In the genomic region with DNA sequence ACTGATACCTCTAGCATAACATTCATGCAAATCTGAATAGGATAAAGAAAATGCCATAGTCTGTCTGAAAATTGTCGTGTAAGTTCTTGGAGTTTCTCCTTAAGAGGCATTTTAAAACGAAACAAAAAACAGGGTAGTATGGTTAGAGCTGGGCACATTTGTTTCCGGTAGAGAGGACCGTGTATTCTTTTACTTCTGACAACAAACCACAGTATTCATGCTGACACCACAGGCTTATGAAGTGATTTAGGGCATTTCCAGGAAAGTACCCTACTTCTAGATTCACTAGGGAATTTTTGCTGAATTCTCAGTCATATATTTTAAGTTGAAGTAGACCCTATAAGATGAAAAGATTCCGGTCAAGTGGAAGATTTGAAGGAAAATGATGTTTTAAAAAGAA, we compare ENCODE assay signal across 12 cellular contexts.
DNase-seq lines count a peak whose midpoint lies in the region; ATAC-seq and TF ChIP-seq lines count a peak whose summit lies in the region.
"Had no signal": no experiment of that assay in that cellular context is flagged by ENCODE, and none has a peak within 500 bp of the region (broad histone marks: within the 10 kb centered on the region; RNA-seq: fewer than 3 reads in every experiment).

No MANE protein-coding gene starts in this region.

- H3K4me3 Mint-ChIP-seq in activated naive CD4-positive, alpha-beta T cell treated with anti-CD3 and anti-CD28 coated beads for 36 hours: no peak overlapping the region
- H3K4me3 Mint-ChIP-seq in stimulated activated naive B cell treated with anti-CD40 and anti-IgM and Interleukin-4, amounts not matched to agents 10 μg/mL and 1 μg/mL and 100 μg/mL, for 72 hours: peak overlapping the region; percentile 33 to 62
- no peak overlapping the region for H3K4me3 Mint-ChIP-seq in glutamatergic neuron (ENCODE audit: unreplicated experiment)

- peaks cover 3% of the 10 kb centered on the region for H3K27me3 Mint-ChIP-seq in activated naive CD4-positive, alpha-beta T cell treated with anti-CD3 and anti-CD28 coated beads for 36 hours (ENCODE audit: low read depth)
- no peaks in the 10 kb centered on the region for H3K27me3 Mint-ChIP-seq in stimulated activated naive B cell treated with anti-CD40 and anti-IgM and Interleukin-4, amounts not matched to agents 10 μg/mL and 1 μg/mL and 100 μg/mL, for 72 hours
- H3K27me3 Mint-ChIP-seq in glutamatergic neuron (ENCODE audit: unreplicated experiment): no peaks in the 10 kb centered on the region
- H3K27me3 Mint-ChIP-seq: progenitor cell of endocrine pancreas had no signal

- no peaks in the 10 kb centered on the region for H3K36me3 Mint-ChIP-seq in activated naive CD4-positive, alpha-beta T cell treated with anti-CD3 and anti-CD28 coated beads for 36 hours (ENCODE audit: low read depth)
- no peaks in the 10 kb centered on the region for H3K36me3 Mint-ChIP-seq in stimulated activated naive B cell treated with anti-CD40 and anti-IgM and Interleukin-4, amounts not matched to agents 10 μg/mL and 1 μg/mL and 100 μg/mL, for 72 hours
- no peaks in the 10 kb centered on the region for H3K36me3 Mint-ChIP-seq in glutamatergic neuron (ENCODE audit: unreplicated experiment)

- no peaks in the 10 kb centered on the region for H3K9me3 Mint-ChIP-seq in activated naive CD4-positive, alpha-beta T cell treated with anti-CD3 and anti-CD28 coated beads for 36 hours
- no peaks in the 10 kb centered on the region for H3K9me3 Mint-ChIP-seq in stimulated activated naive B cell treated with anti-CD40 and anti-IgM and Interleukin-4, amounts not matched to agents 10 μg/mL and 1 μg/mL and 100 μg/mL, for 72 hours
- H3K9me3 Mint-ChIP-seq in glutamatergic neuron (ENCODE audit: unreplicated experiment): no peaks in the 10 kb centered on the region

- peak overlapping the region; percentile 9 for H3K27ac Mint-ChIP-seq in activated naive CD4-positive, alpha-beta T cell treated with anti-CD3 and anti-CD28 coated beads for 36 hours
- H3K27ac Mint-ChIP-seq in stimulated activated naive B cell treated with anti-CD40 and anti-IgM and Interleukin-4, amounts not matched to agents 10 μg/mL and 1 μg/mL and 100 μg/mL, for 72 hours: peak overlapping the region; percentile 6
- no peak overlapping the region for H3K27ac Mint-ChIP-seq in glutamatergic neuron (ENCODE audit: unreplicated experiment)
- H3K27ac Mint-ChIP-seq: progenitor cell of endocrine pancreas had no signal

- no peak for DNase-seq in activated naive CD4-positive, alpha-beta T cell treated with anti-CD3 and anti-CD28 coated beads for 36 hours
- no peak for DNase-seq in activated naive CD4-positive, alpha-beta T cell treated with Interleukin-2 at 50 U/mL for 16 hours
- DNase-seq in NOMO-1 treated with DMSO at 0.1 percent for 48 hours (lab: John Stamatoyannopoulos, UW; ENCODE audit: unreplicated experiment) (peak; percentile 38), glutamatergic neuron (no peak)
- no peak for DNase-seq in stimulated activated naive B cell treated with anti-CD40 and anti-IgM and Interleukin-4, amounts not matched to agents 10 μg/mL and 1 μg/mL and 100 μg/mL, for 72 hours
- no peak for DNase-seq in stimulated activated CD4-positive, alpha-beta T cell treated with anti-CD3 and anti-CD28 coated beads, Interleukin-4, amount 100 ng/mL, for 4 hours
- DNase-seq: left ventricle myocardium superior, NCI-H446 had no signal

- intact Hi-C loops in activated naive CD4-positive, alpha-beta T cell treated with anti-CD3 and anti-CD28 coated beads for 36 hours (cut with micrococcal nuclease): no loop called here

- H3K4me1 Mint-ChIP-seq in activated naive CD4-positive, alpha-beta T cell treated with anti-CD3 and anti-CD28 coated beads for 36 hours (ENCODE audit: low read depth): peaks cover 24% of the 10 kb centered on the region
- H3K4me1 Mint-ChIP-seq in stimulated activated naive B cell treated with anti-CD40 and anti-IgM and Interleukin-4, amounts not matched to agents 10 μg/mL and 1 μg/mL and 100 μg/mL, for 72 hours: peaks cover 6 to 24% of the 10 kb centered on the region in 2 donors
- H3K4me1 Mint-ChIP-seq in glutamatergic neuron (ENCODE audit: low read depth, unreplicated experiment): no peaks in the 10 kb centered on the region

- CTCF ChIA-PET in activated naive CD4-positive, alpha-beta T cell treated with anti-CD3 and anti-CD28 coated beads for 36 hours (lab: Charles Lee): no interaction called here

- no peak for TF ChIP-seq CTCF in glutamatergic neuron (IDR thresholded peaks at IDR 0.05; ENCODE audit: partially characterized antibody, unreplicated experiment)

- ATAC-seq in HG03025 (IDR thresholded peaks at IDR 0.05; ENCODE audit: low FRiP score, unreplicated experiment): peak; percentile 76
- peak; percentile 74 to 77 for ATAC-seq in stimulated activated naive B cell treated with anti-CD40 and anti-IgM and Interleukin-4, amounts not matched to agents 10 μg/mL and 1 μg/mL and 100 μg/mL, for 72 hours (replicated peaks)
- ATAC-seq in HG03095 (IDR thresholded peaks at IDR 0.05; ENCODE audit: unreplicated experiment): no peak
- ATAC-seq: K562, left ventricle myocardium superior had no signal

Comparison
In these comparisons a context has a peak if more than half of its experiments do, and no peak if none do; other contexts are left out.
1. H3K4me3 Mint-ChIP-seq: peak in stimulated activated naive B cell treated with anti-CD40 and anti-IgM and Interleukin-4, amounts not matched to agents 10 μg/mL and 1 μg/mL and 100 μg/mL, for 72 hours (2 of 2); none in activated naive CD4-positive, alpha-beta T cell treated with anti-CD3 and anti-CD28 coated beads for 36 hours (single experiment) and glutamatergic neuron (single experiment).